In the genomic region with DNA sequence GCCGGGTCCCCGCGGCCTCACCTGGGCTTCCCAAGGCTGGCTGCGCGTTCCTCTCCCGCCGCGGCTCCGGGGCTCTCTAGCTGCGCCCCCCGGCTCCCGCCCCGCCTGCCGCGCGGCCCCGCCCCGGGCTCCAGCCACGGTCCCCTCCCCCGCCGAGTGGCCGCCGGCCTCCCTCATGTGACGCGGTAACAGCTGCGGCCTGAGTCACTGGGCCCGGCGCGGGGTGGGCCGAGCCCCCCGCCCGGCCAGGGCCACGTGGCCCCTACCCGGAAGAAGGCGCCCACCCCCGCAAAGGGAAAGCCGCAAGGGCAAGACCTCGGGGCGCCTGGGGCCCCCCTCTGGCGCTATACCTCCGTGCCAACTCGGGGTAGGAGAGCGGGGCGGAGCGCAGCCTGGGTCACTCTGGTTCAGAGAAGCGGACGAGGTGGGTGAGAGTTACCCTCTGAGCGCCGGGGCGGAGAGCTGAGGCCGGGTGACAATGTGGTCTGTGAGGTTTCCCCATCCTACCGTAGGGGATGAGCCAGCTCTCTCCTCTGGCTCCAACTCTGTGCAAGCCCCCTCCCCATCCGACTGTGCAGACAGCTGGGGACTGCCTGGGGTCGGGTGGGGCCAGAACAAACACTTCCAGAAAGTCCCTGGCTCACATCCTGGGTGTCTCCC, we compare ENCODE assay signal across 8 cellular contexts. TPM values are rescaled to one million over a fixed set of nuclear protein-coding genes. Genes with fewer than 3 reads are reported as not detected.
DNase-seq lines count a peak whose midpoint lies in the region; ATAC-seq and TF ChIP-seq lines count a peak whose summit lies in the region.

A gene with protein sequence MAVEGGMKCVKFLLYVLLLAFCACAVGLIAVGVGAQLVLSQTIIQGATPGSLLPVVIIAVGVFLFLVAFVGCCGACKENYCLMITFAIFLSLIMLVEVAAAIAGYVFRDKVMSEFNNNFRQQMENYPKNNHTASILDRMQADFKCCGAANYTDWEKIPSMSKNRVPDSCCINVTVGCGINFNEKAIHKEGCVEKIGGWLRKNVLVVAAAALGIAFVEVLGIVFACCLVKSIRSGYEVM (minus strand): TSS at position 78 of the 660 bp plus-strand sequence. CDS start 668 bp downstream, outside the sequence.

- no peak within 1 kb of the TSS for H2AFZ ChIP-seq in fibroblast of lung (ENCODE audit: low read length)

- peaks cover 49% of the 10 kb centered on the region for H3K36me3 Mint-ChIP-seq in activated T-helper 17 cell treated with anti-CD3 and anti-CD28 coated beads, Interleukin-2, amount 50 U/mL, for 72 hours (ENCODE audit: low read depth)
- peaks cover 0 to 10% (median 0%) of the 10 kb centered on the region in 5 donors for H3K36me3 Mint-ChIP-seq in naive thymus-derived CD4-positive, alpha-beta T cell

- no peaks in the 10 kb centered on the region for H3K9me3 Mint-ChIP-seq in activated T-helper 17 cell treated with anti-CD3 and anti-CD28 coated beads, Interleukin-2, amount 50 U/mL, for 72 hours
- H3K9me3 Mint-ChIP-seq in naive thymus-derived CD4-positive, alpha-beta T cell, result no peaks in the 10 kb centered on the region

- no peaks in the 10 kb centered on the region for H3K27me3 ChIP-seq in fibroblast of lung (ENCODE audit: control insufficient read depth, insufficient read depth, low read length)
- no peaks in the 10 kb centered on the region for H3K27me3 ChIP-seq in naive thymus-derived CD4-positive, alpha-beta T cell (ENCODE audit: control insufficient read depth in 2 of 2, insufficient read depth in 2 of 2, low read length in 2 of 2)

- no peaks in the 10 kb centered on the region for H4K20me1 ChIP-seq in fibroblast of lung (ENCODE audit: control insufficient read depth, extremely low read depth, insufficient read depth, low read length)

- peaks cover 51% of the 10 kb centered on the region for H3K79me2 ChIP-seq in fibroblast of lung (ENCODE audit: control insufficient read depth, insufficient read depth, low read length)

- peak within 1 kb of the TSS; percentile 98 for H3K4me2 ChIP-seq in fibroblast of lung (ENCODE audit: extremely low read depth, insufficient read depth, low read length)

- ATAC-seq in GM19395 (IDR thresholded peaks at IDR 0.05; ENCODE audit: unreplicated experiment) (peak; percentile 55), HG03520 (IDR thresholded peaks at IDR 0.05; ENCODE audit: unreplicated experiment) (peak; percentile 55)
- peak; percentile 76 for ATAC-seq in activated T-helper 17 cell treated with anti-CD3 and anti-CD28 coated beads, Interleukin-2, amount 50 U/mL, for 72 hours (replicated peaks)
- peak; percentile 75 for ATAC-seq in naive thymus-derived CD4-positive, alpha-beta T cell
- ATAC-seq in stimulated activated naive CD8-positive, alpha-beta T cell treated with anti-CD3 and anti-CD28 coated beads, Interleukin-15, Interleukin-2, amounts not matched to agents 100 U/mL and 50 U/mL, for 24 hours, result peak; percentile 79

- no peak for TF ChIP-seq CTCF in fibroblast of lung (conservative IDR thresholded peaks at IDR 0.05 in 1 of 2, IDR thresholded peaks at IDR 0.05 in 1 of 2; ENCODE audit: low read depth in 1 of 2, low read length in 2 of 2)

- H3K4me1 ChIP-seq in fibroblast of lung (ENCODE audit: control insufficient read depth, extremely low read depth, insufficient read depth, low read length), result peaks cover 25% of the 10 kb centered on the region
- H3K4me1 ChIP-seq in naive thymus-derived CD4-positive, alpha-beta T cell (ENCODE audit: control insufficient read depth in 2 of 2, insufficient read depth in 2 of 2, low read length in 2 of 2), result peaks cover 13 to 20% of the 10 kb centered on the region in 2 donors

- DNase-seq in COLO829 (ENCODE audit: low spot score), result peak; percentile 85
- DNase-seq in fibroblast of lung (ENCODE audit: low read depth in 2 of 2), result peak; percentile 88 to 96
- peak in 6 of 9 donors; percentile 26 to 86 (median 38) for DNase-seq in naive thymus-derived CD4-positive, alpha-beta T cell
- peak; percentile 86 for DNase-seq in stimulated activated naive CD8-positive, alpha-beta T cell treated with anti-CD3 and anti-CD28 coated beads, Interleukin-15, Interleukin-2, amounts not matched to agents 100 U/mL and 50 U/mL, for 24 hours

- no peaks in the 10 kb centered on the region for H3K27me3 Mint-ChIP-seq in activated T-helper 17 cell treated with anti-CD3 and anti-CD28 coated beads, Interleukin-2, amount 50 U/mL, for 72 hours
- no peaks in the 10 kb centered on the region for H3K27me3 Mint-ChIP-seq in naive thymus-derived CD4-positive, alpha-beta T cell

- peak within 1 kb of the TSS; percentile 99 for H3K27ac ChIP-seq in fibroblast of lung (ENCODE audit: insufficient read depth, low read length)
- peak within 1 kb of the TSS; percentile 74 for H3K27ac ChIP-seq in naive thymus-derived CD4-positive, alpha-beta T cell (ENCODE audit: low read depth, low read length)

- H3K27ac Mint-ChIP-seq in activated T-helper 17 cell treated with anti-CD3 and anti-CD28 coated beads, Interleukin-2, amount 50 U/mL, for 72 hours, result peak within 1 kb of the TSS; percentile 88
- H3K27ac Mint-ChIP-seq in naive thymus-derived CD4-positive, alpha-beta T cell, result peak within 1 kb of the TSS; percentile 81 to 95 (median 91)

- H3K36me3 ChIP-seq in fibroblast of lung (ENCODE audit: control insufficient read depth, insufficient read depth, low read length), result peaks cover 14% of the 10 kb centered on the region
- no peaks in the 10 kb centered on the region for H3K36me3 ChIP-seq in naive thymus-derived CD4-positive, alpha-beta T cell (ENCODE audit: control insufficient read depth in 2 of 3, insufficient read depth in 3 of 3, low read length in 3 of 3)

- H3K9ac ChIP-seq in fibroblast of lung (ENCODE audit: insufficient read depth, low read length), result peak within 1 kb of the TSS; percentile 96

- no peaks in the 10 kb centered on the region for H3K9me3 ChIP-seq in fibroblast of lung (ENCODE audit: control insufficient read depth, insufficient read depth, low read depth, low read length)
- no peaks in the 10 kb centered on the region for H3K9me3 ChIP-seq in naive thymus-derived CD4-positive, alpha-beta T cell (ENCODE audit: control insufficient read depth in 2 of 3, low read length in 3 of 3)

- H3K4me1 Mint-ChIP-seq in activated T-helper 17 cell treated with anti-CD3 and anti-CD28 coated beads, Interleukin-2, amount 50 U/mL, for 72 hours, result peaks cover 29% of the 10 kb centered on the region
- peaks cover 33 to 46% (median 38%) of the 10 kb centered on the region in 7 donors for H3K4me1 Mint-ChIP-seq in naive thymus-derived CD4-positive, alpha-beta T cell

- peak within 1 kb of the TSS; percentile 94 for H3K4me3 Mint-ChIP-seq in activated T-helper 17 cell treated with anti-CD3 and anti-CD28 coated beads, Interleukin-2, amount 50 U/mL, for 72 hours
- H3K4me3 Mint-ChIP-seq in naive thymus-derived CD4-positive, alpha-beta T cell, result peak within 1 kb of the TSS; percentile 73 to 94 (median 90)

- peak within 1 kb of the TSS; percentile 80 to 93 (median 89) for H3K4me3 ChIP-seq in fibroblast of lung (replicated peaks in 1 of 4; ENCODE audit: control extremely low read depth in 1 of 4, insufficient read depth in 1 of 4, low read depth in 3 of 4, low read length in 4 of 4)
- H3K4me3 ChIP-seq in naive thymus-derived CD4-positive, alpha-beta T cell (ENCODE audit: low read length), result peak within 1 kb of the TSS; percentile 97

- intact Hi-C loops in naive thymus-derived CD4-positive, alpha-beta T cell (cut with micrococcal nuclease), result loop anchor here (1.0 to 2.0 kb wide), 3 partner anchors 13 to 200 kb away; partner anchors contain the start of gene BLOC1S1 (in 2 of the 2)

- CTCF ChIA-PET in naive thymus-derived CD4-positive, alpha-beta T cell (lab: Charles Lee), result interaction anchor here (1.1 to 2.3 kb wide), 2 partner anchors 10 to 13 kb away, joined by 3 to 32 read pairs; no protein-coding TSS in a partner anchor

- POLR2A ChIA-PET in naive thymus-derived CD4-positive, alpha-beta T cell (lab: Charles Lee), result interaction anchor here (0.8 to 2.6 kb wide), 10 partner anchors 8 to 203 kb away, joined by 3 to 31 read pairs (median 4); partner anchors contain the start of genes BLOC1S1, DNAJC14, ORMDL2 and PYM1

TF ChIP-seq in PFSK-1, 5 proteins besides CTCF, POLR2A, EP300 and RAD21 (continues in another document):
- no peak for TF ChIP-seq TAF1 (IDR thresholded peaks at IDR 0.05; ENCODE audit: borderline replicate concordance, insufficient read depth, low read length)
- TF ChIP-seq, protein P1, sequence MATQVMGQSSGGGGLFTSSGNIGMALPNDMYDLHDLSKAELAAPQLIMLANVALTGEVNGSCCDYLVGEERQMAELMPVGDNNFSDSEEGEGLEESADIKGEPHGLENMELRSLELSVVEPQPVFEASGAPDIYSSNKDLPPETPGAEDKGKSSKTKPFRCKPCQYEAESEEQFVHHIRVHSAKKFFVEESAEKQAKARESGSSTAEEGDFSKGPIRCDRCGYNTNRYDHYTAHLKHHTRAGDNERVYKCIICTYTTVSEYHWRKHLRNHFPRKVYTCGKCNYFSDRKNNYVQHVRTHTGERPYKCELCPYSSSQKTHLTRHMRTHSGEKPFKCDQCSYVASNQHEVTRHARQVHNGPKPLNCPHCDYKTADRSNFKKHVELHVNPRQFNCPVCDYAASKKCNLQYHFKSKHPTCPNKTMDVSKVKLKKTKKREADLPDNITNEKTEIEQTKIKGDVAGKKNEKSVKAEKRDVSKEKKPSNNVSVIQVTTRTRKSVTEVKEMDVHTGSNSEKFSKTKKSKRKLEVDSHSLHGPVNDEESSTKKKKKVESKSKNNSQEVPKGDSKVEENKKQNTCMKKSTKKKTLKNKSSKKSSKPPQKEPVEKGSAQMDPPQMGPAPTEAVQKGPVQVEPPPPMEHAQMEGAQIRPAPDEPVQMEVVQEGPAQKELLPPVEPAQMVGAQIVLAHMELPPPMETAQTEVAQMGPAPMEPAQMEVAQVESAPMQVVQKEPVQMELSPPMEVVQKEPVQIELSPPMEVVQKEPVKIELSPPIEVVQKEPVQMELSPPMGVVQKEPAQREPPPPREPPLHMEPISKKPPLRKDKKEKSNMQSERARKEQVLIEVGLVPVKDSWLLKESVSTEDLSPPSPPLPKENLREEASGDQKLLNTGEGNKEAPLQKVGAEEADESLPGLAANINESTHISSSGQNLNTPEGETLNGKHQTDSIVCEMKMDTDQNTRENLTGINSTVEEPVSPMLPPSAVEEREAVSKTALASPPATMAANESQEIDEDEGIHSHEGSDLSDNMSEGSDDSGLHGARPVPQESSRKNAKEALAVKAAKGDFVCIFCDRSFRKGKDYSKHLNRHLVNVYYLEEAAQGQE (IDR thresholded peaks at IDR 0.05; ENCODE audit: insufficient read depth in 1 of 2, low read depth in 2 of 2, low read length in 2 of 2), result no peak
- TF ChIP-seq POLR2AphosphoS5 (IDR thresholded peaks at IDR 0.05; ENCODE audit: low read depth, low read length), result peak; percentile 62; the same call in 1 of the 2 replicates

RNA-seq across cellular contexts. Expression of the gene that starts here (rescaled TPM):
- polyA plus RNA-seq in PFSK-1 (2012; ENCODE audit: insufficient read length, low read depth), result 832 TPM
- total RNA-seq in activated T-helper 17 cell treated with anti-CD3 and anti-CD28 coated beads, Interleukin-2, amount 50 U/mL, for 72 hours, result 100 to 1,000 TPM; 211 to 237 TPM
- total RNA-seq in fibroblast of lung, result 3,001 and 3,424 TPM in 2 replicates
- 2,890 and 3,456 TPM in 2 replicates for polyA plus RNA-seq in fibroblast of lung
- polyA plus RNA-seq in fibroblast of lung (2012), result 2,634 and 2,984 TPM in 2 replicates
- polyA minus RNA-seq in fibroblast of lung (ENCODE audit: low replicate concordance), result 405 and 549 TPM in 2 replicates
- 100 to 1,000 TPM in 2 of 5 experiments, 10 to 100 TPM in 3; 43.2 to 216 (median 54.3) TPM for total RNA-seq in naive thymus-derived CD4-positive, alpha-beta T cell
- 10 to 100 TPM; 68.7 to 69.8 TPM for polyA plus RNA-seq in naive thymus-derived CD4-positive, alpha-beta T cell

Comparison
In these comparisons a context has a peak if more than half of its experiments do, and no peak if none do; other contexts are left out.
1. Peak in every context shown above with its lines: DNase-seq, ATAC-seq, H3K4me3 ChIP-seq and H3K27ac ChIP-seq.
2. RNA of the gene that starts here (total RNA-seq): 3,001 to 3,424 TPM in fibroblast of lung; 211 to 237 TPM in activated T-helper 17 cell treated with anti-CD3 and anti-CD28 coated beads, Interleukin-2, amount 50 U/mL, for 72 hours and 43.2 to 216 TPM in naive thymus-derived CD4-positive, alpha-beta T cell; every median in the first group is over 10 times any median in the second.
3. RNA of the gene that starts here (polyA plus RNA-seq): 2,634 to 3,456 TPM in fibroblast of lung; 68.7 to 69.8 TPM in naive thymus-derived CD4-positive, alpha-beta T cell; every median in the first group is over 10 times any median in the second.
4. DNase-seq: peak in every context shown above with its lines; median percentile 92 in fibroblast of lung; 86 in stimulated activated naive CD8-positive, alpha-beta T cell treated with anti-CD3 and anti-CD28 coated beads, Interleukin-15, Interleukin-2, amounts not matched to agents 100 U/mL and 50 U/mL, for 24 hours; 85 in COLO829; 38 in naive thymus-derived CD4-positive, alpha-beta T cell.